Comparison of ENCODE assay signal across 10 cellular contexts in the genomic region with DNA sequence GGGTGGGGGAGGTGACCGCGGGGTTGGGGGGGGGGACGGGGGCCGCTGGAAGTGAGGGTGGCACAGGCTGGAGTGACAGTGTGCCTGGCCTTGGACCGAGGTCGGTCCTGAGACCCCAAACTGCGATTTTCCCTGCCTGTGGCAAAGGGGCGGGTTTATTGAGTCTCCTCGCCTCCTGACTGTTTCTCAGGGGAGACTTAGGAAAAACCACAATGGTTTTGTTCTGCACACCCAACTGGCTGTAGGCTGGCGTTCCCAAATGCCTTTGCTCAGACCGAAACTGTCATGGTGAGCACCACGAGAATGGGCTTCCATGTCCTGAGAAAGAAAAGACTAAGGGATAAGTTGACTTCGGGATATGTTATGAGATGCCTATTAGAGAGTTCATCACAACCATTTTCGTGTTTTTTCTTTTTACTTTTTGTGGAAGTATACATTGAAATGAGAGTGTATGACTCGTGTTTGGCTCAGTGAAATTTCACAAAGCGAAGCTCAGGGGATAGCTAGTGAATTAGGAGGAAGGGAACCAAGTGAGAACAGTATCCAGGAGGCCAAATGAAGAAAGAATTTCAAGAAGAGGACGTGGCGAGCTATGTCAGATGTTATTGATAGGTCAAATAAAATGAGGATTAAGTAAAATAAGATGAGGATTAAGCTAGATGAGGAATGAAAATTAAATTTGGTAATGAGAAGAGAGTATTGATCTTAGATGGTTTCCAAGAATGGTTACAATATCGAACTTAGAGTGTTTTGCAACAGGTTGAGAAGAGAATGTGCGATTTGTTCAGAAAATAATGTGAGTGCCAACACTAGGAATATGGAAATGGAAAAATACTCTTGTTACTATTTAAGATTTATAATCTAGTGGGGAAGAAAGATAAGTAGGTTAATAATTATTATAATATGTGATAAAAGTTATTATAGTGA. TPM values are rescaled to one million over a fixed set of nuclear protein-coding genes. Genes with fewer than 3 reads are reported as not detected.
DNase-seq lines count a peak whose midpoint lies in the region; ATAC-seq, FAIRE-seq and TF ChIP-seq lines count a peak whose summit lies in the region.
"Had no signal": no experiment of that assay in that cellular context is flagged by ENCODE, and none has a peak within 500 bp of the region (broad histone marks: within the 10 kb centered on the region; RNA-seq: fewer than 3 reads in every experiment).

No MANE protein-coding gene starts in this region.

- H3K4me3 Mint-ChIP-seq in neural progenitor cell: no peak overlapping the region

- H3K27ac Mint-ChIP-seq in neural progenitor cell: no peak overlapping the region

- peaks cover 25% of the 10 kb centered on the region for H3K36me3 Mint-ChIP-seq in neural progenitor cell

- peak; percentile 63 for DNase-seq in AG08396 (ENCODE audit: low spot score)
- no peak for DNase-seq in GM12864 (ENCODE audit: low read depth)
- no peak for DNase-seq in RCC 7860 (ENCODE audit: low spot score)
- peak; percentile 51 to 67 for DNase-seq in fibroblast of lung (ENCODE audit: low read depth in 2 of 2)
- peak; percentile 77 for DNase-seq in neural progenitor cell (ENCODE audit: low spot score)

- H3K4me2 ChIP-seq in fibroblast of lung (ENCODE audit: extremely low read depth, insufficient read depth, low read length) (peak overlapping the region; percentile 61), neural progenitor cell (peak overlapping the region; percentile 87)

- H3K9me3 ChIP-seq in fibroblast of lung (ENCODE audit: control insufficient read depth, insufficient read depth, low read depth, low read length) (no peaks in the 10 kb centered on the region), neural progenitor cell (ENCODE audit: low read depth) (peaks cover 3% of the 10 kb centered on the region)

- H3K27me3 ChIP-seq in fibroblast of lung (ENCODE audit: control insufficient read depth, insufficient read depth, low read length) (peaks cover 8% of the 10 kb centered on the region), neural progenitor cell (no peaks in the 10 kb centered on the region)

- H3K4me1 ChIP-seq in fibroblast of lung (ENCODE audit: control insufficient read depth, extremely low read depth, insufficient read depth, low read length) (no peaks in the 10 kb centered on the region), neural progenitor cell (peaks cover 21% of the 10 kb centered on the region)

- peaks cover 5% of the 10 kb centered on the region for H3K4me1 Mint-ChIP-seq in neural progenitor cell

- H3K9ac ChIP-seq in fibroblast of lung (ENCODE audit: insufficient read depth, low read length) (peak overlapping the region; percentile 8), neural progenitor cell (peak overlapping the region; percentile 47)

- H3K27me3 Mint-ChIP-seq in neural progenitor cell (ENCODE audit: insufficient read depth, low read depth): peaks cover 2% of the 10 kb centered on the region

- H3K27ac ChIP-seq in fibroblast of lung (ENCODE audit: insufficient read depth, low read length) (peak overlapping the region; percentile 30), neural progenitor cell (no peak overlapping the region)

- H3K4me3 ChIP-seq in GM12864 (ENCODE audit: low read depth, low read length) (peak overlapping the region; percentile 87), fibroblast of lung (replicated peaks in 1 of 4; ENCODE audit: control extremely low read depth in 1 of 4, insufficient read depth in 1 of 4, low read depth in 3 of 4, low read length in 4 of 4) (peak overlapping the region; percentile 43 to 74 (median 62)), neural progenitor cell (peak overlapping the region; percentile 94)

- no peaks in the 10 kb centered on the region for H3F3A ChIP-seq in neural progenitor cell (ENCODE audit: low read depth)

- ATAC-seq in GM19455 (IDR thresholded peaks at IDR 0.05; ENCODE audit: unreplicated experiment): no peak
- no peak for ATAC-seq in HG02642 (IDR thresholded peaks at IDR 0.05; ENCODE audit: poor library complexity, unreplicated experiment)
- no peak for ATAC-seq in GM21576 (IDR thresholded peaks at IDR 0.05; ENCODE audit: unreplicated experiment)

- no peak for TF ChIP-seq CTCF in GM12864 (IDR thresholded peaks at IDR 0.05; ENCODE audit: low read depth, low read length, missing control alignments)
- TF ChIP-seq CTCF in fibroblast of lung (conservative IDR thresholded peaks at IDR 0.05 in 1 of 2, IDR thresholded peaks at IDR 0.05 in 1 of 2; ENCODE audit: low read depth in 1 of 2, low read length in 2 of 2): no peak
- no peak for TF ChIP-seq CTCF in neural progenitor cell (IDR thresholded peaks at IDR 0.05)

- H3K36me3 ChIP-seq in fibroblast of lung (ENCODE audit: control insufficient read depth, insufficient read depth, low read length) (no peaks in the 10 kb centered on the region), neural progenitor cell (peaks cover under 1% of the 10 kb centered on the region)

- H3K79me2 ChIP-seq in fibroblast of lung (ENCODE audit: control insufficient read depth, insufficient read depth, low read length): peaks cover 52% of the 10 kb centered on the region
- peaks cover 55% of the 10 kb centered on the region for H3K79me2 ChIP-seq in neural progenitor cell (ENCODE audit: low read depth)

- H2AFZ ChIP-seq in fibroblast of lung (ENCODE audit: low read length): peak overlapping the region; percentile 50
- no peak overlapping the region for H2AFZ ChIP-seq in neural progenitor cell (replicated peaks)

- FAIRE-seq in RCC 7860 (lab: Jason Lieb, UNC): peak; percentile 10

- H3K9me3 Mint-ChIP-seq in neural progenitor cell: peaks cover 27% of the 10 kb centered on the region

- no peaks in the 10 kb centered on the region for H4K20me1 ChIP-seq in fibroblast of lung (ENCODE audit: control insufficient read depth, extremely low read depth, insufficient read depth, low read length)
- peaks cover 22% of the 10 kb centered on the region for H4K20me1 ChIP-seq in neural progenitor cell (ENCODE audit: low read depth)

RNA-seq across cellular contexts. Expression of a gene that starts 0.9 kb away (rescaled TPM):
- total RNA-seq in fibroblast of lung: 32.1 and 45.4 TPM in 2 replicates
- 7.2 and 24.8 TPM in 2 replicates for polyA plus RNA-seq in fibroblast of lung
- 4.6 and 13.6 TPM in 2 replicates for polyA plus RNA-seq in fibroblast of lung (2012)
- polyA minus RNA-seq in fibroblast of lung (ENCODE audit: low replicate concordance): 18.8 and 25.8 TPM in 2 replicates
- 65.2 and 90.5 TPM in 2 replicates for total RNA-seq in neural progenitor cell (ENCODE audit: low replicate concordance)

RNA-seq across cellular contexts. Expression of a gene that starts 8.6 kb away (rescaled TPM):
- total RNA-seq in fibroblast of lung (not detected in 2 replicates), neural progenitor cell (ENCODE audit: low replicate concordance) (not detected in 2 replicates)
- polyA plus RNA-seq in fibroblast of lung: not detected in 2 replicates
- polyA plus RNA-seq in fibroblast of lung (2012): not detected in 2 replicates
- not detected in 2 replicates for polyA minus RNA-seq in fibroblast of lung (ENCODE audit: low replicate concordance)
- polyA plus RNA-seq: IgD-negative memory B cell had no signal

RNA-seq across cellular contexts. Expression of a gene that starts 48.5 kb away (rescaled TPM):
- not detected in 2 replicates for total RNA-seq in fibroblast of lung
- not detected in 2 replicates for polyA plus RNA-seq in fibroblast of lung
- polyA plus RNA-seq in fibroblast of lung (2012): not detected in 2 replicates
- not detected in 2 replicates for polyA minus RNA-seq in fibroblast of lung (ENCODE audit: low replicate concordance)
- not detected in 2 replicates for total RNA-seq in neural progenitor cell (ENCODE audit: low replicate concordance)
- total RNA-seq: pulmonary artery endothelial cell had no signal
- polyA plus RNA-seq: IgD-negative memory B cell had no signal

Comparison
In these comparisons a context has a peak if more than half of its experiments do, and no peak if none do; other contexts are left out.
1. DNase-seq: peak in AG08396 (single experiment), fibroblast of lung (2 of 2) and neural progenitor cell (single experiment); none in GM12864 (single experiment) and RCC 7860 (single experiment).
2. Peak in every context shown above with its lines, with median percentiles within 50 percentile points of each other: H3K4me3 ChIP-seq.